22 cellular contexts compared by ENCODE assay signal in the genomic region with DNA sequence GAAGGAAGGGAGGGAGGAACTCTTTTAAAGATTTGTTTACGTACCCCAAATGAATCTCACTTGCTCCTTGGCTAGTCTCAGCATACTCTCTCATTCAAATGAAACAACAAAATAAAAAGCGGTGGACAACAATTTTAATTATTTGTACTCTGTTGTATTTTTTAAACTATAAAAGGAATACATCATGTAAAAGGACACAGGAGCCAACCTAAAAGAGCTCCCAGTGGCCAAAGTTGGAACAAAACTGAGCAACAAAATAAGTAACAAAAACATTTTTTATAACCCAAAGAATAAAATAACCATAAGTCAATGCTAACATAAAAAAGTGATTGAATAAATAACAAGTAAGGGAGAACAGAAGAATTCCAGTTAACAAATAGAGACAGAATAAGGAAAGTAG. TPM values are rescaled to one million over a fixed set of nuclear protein-coding genes. Genes with fewer than 3 reads are reported as not detected.
"Had no signal": no experiment of that assay in that cellular context is flagged by ENCODE, and none has a peak within 500 bp of the region (broad histone marks: within the 10 kb centered on the region; RNA-seq: fewer than 3 reads in every experiment).

No MANE protein-coding gene starts in this region.

- H3K36me3 Mint-ChIP-seq: activated naive CD8-positive, alpha-beta T cell treated with anti-CD3 and anti-CD28 coated beads for 36 hours; natural killer cell treated with Interleukin-12 subunit alpha and Interleukin-12 subunit beta and Interleukin-15 and Interleukin-18, amount 100 ng/mL, for 72 hours had no signal

- H3K9me3 Mint-ChIP-seq: activated B cell treated with CpG ODN at 0.5 μM for 24 hours; natural killer cell treated with Interleukin-12 subunit alpha and Interleukin-12 subunit beta and Interleukin-15 and Interleukin-18, amount 100 ng/mL, for 72 hours had no signal

- H3K9me3 ChIP-seq: left ventricle myocardium inferior, thoracic aorta, upper lobe of right lung had no signal

- H3K4me3 Mint-ChIP-seq: activated B cell treated with CpG ODN at 0.5 μM for 24 hours; activated CD4-positive, alpha-beta T cell treated with anti-CD3 and anti-CD28 coated beads for 36 hours; activated naive CD8-positive, alpha-beta T cell treated with anti-CD3 and anti-CD28 coated beads for 36 hours; natural killer cell treated with Interleukin-12 subunit alpha and Interleukin-12 subunit beta and Interleukin-15 and Interleukin-18, amount 100 ng/mL, for 72 hours; T-helper 17 cell had no signal

- H3K4me1 Mint-ChIP-seq: activated CD4-positive, alpha-beta T cell treated with anti-CD3 and anti-CD28 coated beads for 36 hours; activated naive CD8-positive, alpha-beta T cell treated with anti-CD3 and anti-CD28 coated beads for 36 hours; T-helper 17 cell had no signal

- H3K4me3 ChIP-seq: left ventricle myocardium inferior, smooth muscle cell, thoracic aorta, upper lobe of right lung had no signal

- ATAC-seq: activated CD4-positive, alpha-beta T cell treated with anti-CD3 and anti-CD28 coated beads for 36 hours; natural killer cell treated with Interleukin-12 subunit alpha and Interleukin-12 subunit beta and Interleukin-15 and Interleukin-18, amount 100 ng/mL, for 72 hours; sciatic nerve; T-helper 17 cell; upper lobe of right lung had no signal

- H3K27ac ChIP-seq: left ventricle myocardium inferior, parathyroid adenoma, thoracic aorta, upper lobe of right lung had no signal

- H3K36me3 ChIP-seq: left ventricle myocardium inferior, thoracic aorta, upper lobe of right lung had no signal

- H3K27ac Mint-ChIP-seq: activated B cell treated with CpG ODN at 0.5 μM for 24 hours; activated CD4-positive, alpha-beta T cell treated with anti-CD3 and anti-CD28 coated beads for 36 hours; activated naive CD8-positive, alpha-beta T cell treated with anti-CD3 and anti-CD28 coated beads for 36 hours; natural killer cell treated with Interleukin-12 subunit alpha and Interleukin-12 subunit beta and Interleukin-15 and Interleukin-18, amount 100 ng/mL, for 72 hours; T-helper 17 cell had no signal

- H3K4me1 ChIP-seq: left ventricle myocardium inferior, parathyroid adenoma, upper lobe of right lung had no signal

- H3K27me3 ChIP-seq: upper lobe of right lung had no signal

- H3K27me3 Mint-ChIP-seq: activated B cell treated with CpG ODN at 0.5 μM for 24 hours had no signal

- DNase-seq: activated B cell treated with CpG ODN at 0.5 μM for 24 hours; activated CD4-positive, alpha-beta T cell treated with anti-CD3 and anti-CD28 coated beads for 36 hours; activated CD4-positive, alpha-beta T cell treated with anti-CD3 and anti-CD28 coated beads, Interleukin-2, amount 50 U/mL, for 4 hours; activated naive CD4-positive, alpha-beta T cell treated with Interleukin-2 at 50 U/mL for 16 hours; activated naive CD8-positive, alpha-beta T cell treated with anti-CD3 and anti-CD28 coated beads for 36 hours; activated T-cell treated with anti-CD3 and anti-CD28 coated beads, Interleukin-2, amount 50 U/mL, for 48 hours; cortex of kidney; hypothalamus; left ventricle myocardium inferior; stimulated activated CD4-positive, alpha-beta T cell treated with anti-CD3 and anti-CD28 coated beads, Interleukin-15, amount 100 ng/mL, for 24 hours; stimulated activated CD8-positive, alpha-beta memory T cell treated with anti-CD3 and anti-CD28 coated beads, Interleukin-4, amount 100 ng/mL, for 48 hours; stimulated activated naive CD4-positive, alpha-beta T cell; SW 1271; T-helper 17 cell; upper lobe of right lung had no signal

RNA-seq across cellular contexts. Expression of gene SSUH2, which starts 24.4 kb away (rescaled TPM):
- total RNA-seq: activated B cell treated with CpG ODN at 0.5 μM for 24 hours; astrocyte; lung microvascular endothelial cell; natural killer cell treated with Interleukin-12 subunit alpha and Interleukin-12 subunit beta and Interleukin-15 and Interleukin-18, amount 100 ng/mL, for 72 hours; T-helper 17 cell; upper lobe of right lung had no signal
- polyA plus RNA-seq: smooth muscle cell had no signal
